Comparison of ENCODE assay signal across 21 cellular contexts in genomic region chrX:9532349-9532748, GRCh38.
DNase-seq lines count a peak whose midpoint lies in the region; ATAC-seq and TF ChIP-seq lines count a peak whose summit lies in the region.
"Had no signal": no experiment of that assay in that cellular context is flagged by ENCODE, and none has a peak within 500 bp of the region (broad histone marks: within the 10 kb centered on the region; RNA-seq: fewer than 3 reads in every experiment).

No MANE protein-coding gene starts in this region.

- H3K9me3 ChIP-seq in BLaER1 treated with 17β-estradiol and CSF1 and Interleukin-3, amounts not matched to agents 10 nM and 100 nM (replicated peaks in 1 of 11), result peaks cover 0 to 6% (median 0%) of the 10 kb centered on the region in 11 experiments; a peak in 3 of 22 replicates
- no peaks in the 10 kb centered on the region for H3K9me3 ChIP-seq in heart right ventricle
- H3K9me3 ChIP-seq in naive thymus-derived CD4-positive, alpha-beta T cell (ENCODE audit: control insufficient read depth in 2 of 3, low read length in 3 of 3), result no peaks in the 10 kb centered on the region
- H3K9me3 ChIP-seq: psoas muscle had no signal

- H3K4me3 Mint-ChIP-seq in brain (peak overlapping the region in 4 of 5 experiments; percentile 30 to 82 (median 46)), osteocyte (ENCODE audit: unreplicated experiment) (no peak overlapping the region)
- no peak overlapping the region for H3K4me3 Mint-ChIP-seq in naive thymus-derived CD4-positive, alpha-beta T cell
- H3K4me3 Mint-ChIP-seq: activated naive CD4-positive, alpha-beta T cell treated with anti-CD3 and anti-CD28 coated beads, Interleukin-2, amount 10 ng/mL, durations not matched to agents 7 days and 5 days; activated T-cell treated with anti-CD3 and anti-CD28 coated beads, Interleukin-2, amount 50 U/mL, for 72 hours; natural killer cell had no signal

- intact Hi-C loops in heart right ventricle (cut with DNase I), result loop anchor here in 2 of 10 donors (10.0 kb wide), 2 partner anchors 68 to 122 kb away; partner anchors contain the start of gene TBL1X (in 1 of the 2)
- intact Hi-C loops in naive thymus-derived CD4-positive, alpha-beta T cell (cut with micrococcal nuclease), result loop anchor here in 1 of 2 donors (5.0 to 10.0 kb wide), 2 partner anchors 65 to 102 kb away; partner anchors contain the start of gene TBL1X

- peak overlapping the region in 1 of 11 experiments; percentile 47; a peak in 1 of 22 replicates for H3K9ac ChIP-seq in BLaER1 treated with 17β-estradiol and CSF1 and Interleukin-3, amounts not matched to agents 10 nM and 100 nM

- peaks cover 71 to 99% (median 95%) of the 10 kb centered on the region in 11 experiments for H4K20me1 ChIP-seq in BLaER1 treated with 17β-estradiol and CSF1 and Interleukin-3, amounts not matched to agents 10 nM and 100 nM

- CTCF ChIA-PET in naive thymus-derived CD4-positive, alpha-beta T cell (lab: Charles Lee), result no interaction called here

- H3K27ac ChIP-seq in BLaER1 treated with 17β-estradiol and CSF1 and Interleukin-3, amounts not matched to agents 10 nM and 100 nM, result peak overlapping the region in 8 of 11 experiments; percentile 1 to 55 (median 22); a peak in 7 of 22 replicates
- H3K27ac ChIP-seq in heart right ventricle, result no peak overlapping the region
- H3K27ac ChIP-seq in naive thymus-derived CD4-positive, alpha-beta T cell (ENCODE audit: low read depth, low read length), result no peak overlapping the region
- H3K27ac ChIP-seq: hepatocyte, psoas muscle had no signal

- H3K9me3 Mint-ChIP-seq in brain (peaks cover 0 to 4% (median 0%) of the 10 kb centered on the region in 5 experiments), osteocyte (ENCODE audit: unreplicated experiment) (peaks cover under 1% of the 10 kb centered on the region)
- peaks cover 0 to 2% (median 0%) of the 10 kb centered on the region in 11 donors for H3K9me3 Mint-ChIP-seq in naive thymus-derived CD4-positive, alpha-beta T cell
- H3K9me3 Mint-ChIP-seq: natural killer cell had no signal

- peak in 6 of 8 donors; percentile 43 to 54 (median 50) for ATAC-seq in heart right ventricle
- ATAC-seq in naive thymus-derived CD4-positive, alpha-beta T cell, result no peak
- ATAC-seq: activated T-cell treated with anti-CD3 and anti-CD28 coated beads, Interleukin-2, amount 50 U/mL, for 72 hours; HCT116; HepG2; natural killer cell; psoas muscle; SK-N-SH treated with all-trans-retinoic acid at 6 μM for 48 hours had no signal

- H3K27me3 ChIP-seq in BLaER1 treated with 17β-estradiol and CSF1 and Interleukin-3, amounts not matched to agents 10 nM and 100 nM, result no peaks in the 10 kb centered on the region
- peaks cover 0 to 33% (median 0%) of the 10 kb centered on the region in 7 donors for H3K27me3 ChIP-seq in heart right ventricle
- no peaks in the 10 kb centered on the region for H3K27me3 ChIP-seq in naive thymus-derived CD4-positive, alpha-beta T cell (ENCODE audit: control insufficient read depth in 2 of 2, insufficient read depth in 2 of 2, low read length in 2 of 2)
- H3K27me3 ChIP-seq: hepatocyte had no signal

- H3K36me3 Mint-ChIP-seq in brain, result peaks cover 10% of the 10 kb centered on the region
- no peaks in the 10 kb centered on the region for H3K36me3 Mint-ChIP-seq in osteocyte (ENCODE audit: unreplicated experiment)
- peaks cover 0 to 4% (median 3%) of the 10 kb centered on the region in 5 donors for H3K36me3 Mint-ChIP-seq in naive thymus-derived CD4-positive, alpha-beta T cell
- H3K36me3 Mint-ChIP-seq: natural killer cell had no signal

- TF ChIP-seq CTCF in brain (conservative IDR thresholded peaks at IDR 0.05) (no peak), heart right ventricle (IDR thresholded peaks at IDR 0.05) (no peak), osteocyte (IDR thresholded peaks at IDR 0.05) (no peak)

- H3K27ac Mint-ChIP-seq in brain (peak overlapping the region in 3 of 5 experiments; percentile 2 to 96 (median 76)), osteocyte (ENCODE audit: unreplicated experiment) (peak overlapping the region; percentile 34)
- no peak overlapping the region for H3K27ac Mint-ChIP-seq in naive thymus-derived CD4-positive, alpha-beta T cell
- H3K27ac Mint-ChIP-seq: activated naive CD4-positive, alpha-beta T cell treated with anti-CD3 and anti-CD28 coated beads, Interleukin-2, amount 10 ng/mL, durations not matched to agents 7 days and 5 days; activated T-cell treated with anti-CD3 and anti-CD28 coated beads, Interleukin-2, amount 50 U/mL, for 72 hours; natural killer cell had no signal

- peaks cover 0 to 17% (median 10%) of the 10 kb centered on the region in 11 experiments; a peak in 14 of 22 replicates for H3K36me3 ChIP-seq in BLaER1 treated with 17β-estradiol and CSF1 and Interleukin-3, amounts not matched to agents 10 nM and 100 nM
- no peaks in the 10 kb centered on the region for H3K36me3 ChIP-seq in heart right ventricle
- no peaks in the 10 kb centered on the region for H3K36me3 ChIP-seq in naive thymus-derived CD4-positive, alpha-beta T cell (ENCODE audit: control insufficient read depth in 2 of 3, insufficient read depth in 3 of 3, low read length in 3 of 3)

- peaks cover 100% of the 10 kb centered on the region for H3K4me1 Mint-ChIP-seq in brain
- peaks cover 57% of the 10 kb centered on the region for H3K4me1 Mint-ChIP-seq in osteocyte (ENCODE audit: unreplicated experiment)
- H3K4me1 Mint-ChIP-seq in naive thymus-derived CD4-positive, alpha-beta T cell, result peaks cover 15 to 65% (median 63%) of the 10 kb centered on the region in 7 donors

- no peak overlapping the region for H3K4me3 ChIP-seq in BLaER1 treated with 17β-estradiol and CSF1 and Interleukin-3, amounts not matched to agents 10 nM and 100 nM
- H3K4me3 ChIP-seq in heart right ventricle, result no peak overlapping the region
- H3K4me3 ChIP-seq in naive thymus-derived CD4-positive, alpha-beta T cell (ENCODE audit: low read length), result no peak overlapping the region
- H3K4me3 ChIP-seq: hepatocyte, psoas muscle had no signal

- H3K4me1 ChIP-seq in BLaER1 treated with 17β-estradiol and CSF1 and Interleukin-3, amounts not matched to agents 10 nM and 100 nM, result peaks cover 57 to 77% (median 69%) of the 10 kb centered on the region in 10 experiments
- H3K4me1 ChIP-seq in heart right ventricle, result peaks cover 0 to 34% (median 19%) of the 10 kb centered on the region in 9 donors
- peaks cover 6 to 13% of the 10 kb centered on the region in 2 donors for H3K4me1 ChIP-seq in naive thymus-derived CD4-positive, alpha-beta T cell (ENCODE audit: control insufficient read depth in 2 of 2, insufficient read depth in 2 of 2, low read length in 2 of 2)
- H3K4me1 ChIP-seq: psoas muscle had no signal

- no peaks in the 10 kb centered on the region for H3K27me3 Mint-ChIP-seq in brain
- no peaks in the 10 kb centered on the region for H3K27me3 Mint-ChIP-seq in osteocyte (ENCODE audit: unreplicated experiment)
- H3K27me3 Mint-ChIP-seq in naive thymus-derived CD4-positive, alpha-beta T cell, result no peaks in the 10 kb centered on the region
- H3K27me3 Mint-ChIP-seq: activated naive CD4-positive, alpha-beta T cell treated with anti-CD3 and anti-CD28 coated beads, Interleukin-2, amount 10 ng/mL, durations not matched to agents 7 days and 5 days had no signal

- peak overlapping the region; percentile 58 to 83 (median 71); a peak in 21 of 22 replicates for H3K4me2 ChIP-seq in BLaER1 treated with 17β-estradiol and CSF1 and Interleukin-3, amounts not matched to agents 10 nM and 100 nM
- H3K4me2 ChIP-seq: hepatocyte had no signal

- WGBS in heart right ventricle, 2 donors, result 15 to 47% methylated on average over 12 of the region's 12 CpGs

- DNase-seq in heart right ventricle (peak; percentile 10 to 50), osteocyte (ENCODE audit: extremely low spot score, unreplicated experiment) (no peak), NCI-H1436 (lab: John Stamatoyannopoulos, UW) (no peak), islet precursor cell (no peak), NCI-H1048 (lab: John Stamatoyannopoulos, UW) (no peak)
- no peak for DNase-seq in naive thymus-derived CD4-positive, alpha-beta T cell
- DNase-seq: ACHN; activated CD8-positive, alpha-beta memory T cell treated with anti-CD3 and anti-CD28 coated beads for 24 hours; activated naive CD4-positive, alpha-beta T cell treated with anti-CD3 and anti-CD28 coated beads, Interleukin-2, amount 10 ng/mL, durations not matched to agents 7 days and 5 days; activated T-cell treated with anti-CD3 and anti-CD28 coated beads, Interleukin-2, amount 50 U/mL, for 72 hours; mesendoderm; natural killer cell; NCI-H510A; psoas muscle; T1000 had no signal

- POLR2A ChIA-PET in naive thymus-derived CD4-positive, alpha-beta T cell (lab: Charles Lee), result no interaction called here

Comparison
In these comparisons a context has a peak if more than half of its experiments do, and no peak if none do; other contexts are left out.
1. H3K27ac ChIP-seq: peak in BLaER1 treated with 17β-estradiol and CSF1 and Interleukin-3, amounts not matched to agents 10 nM and 100 nM (8 of 11); none in heart right ventricle (0 of 10) and naive thymus-derived CD4-positive, alpha-beta T cell (single experiment).
2. H3K27ac Mint-ChIP-seq: peak in brain (3 of 5) and osteocyte (single experiment); none in naive thymus-derived CD4-positive, alpha-beta T cell (0 of 9).
3. H3K4me3 Mint-ChIP-seq: peak in brain (4 of 5); none in osteocyte (single experiment) and naive thymus-derived CD4-positive, alpha-beta T cell (0 of 10).
4. DNase-seq: peak in heart right ventricle (2 of 2); none in osteocyte (single experiment), NCI-H1436 (single experiment), islet precursor cell (single experiment), naive thymus-derived CD4-positive, alpha-beta T cell (0 of 9) and NCI-H1048 (single experiment).